In the genomic region with DNA sequence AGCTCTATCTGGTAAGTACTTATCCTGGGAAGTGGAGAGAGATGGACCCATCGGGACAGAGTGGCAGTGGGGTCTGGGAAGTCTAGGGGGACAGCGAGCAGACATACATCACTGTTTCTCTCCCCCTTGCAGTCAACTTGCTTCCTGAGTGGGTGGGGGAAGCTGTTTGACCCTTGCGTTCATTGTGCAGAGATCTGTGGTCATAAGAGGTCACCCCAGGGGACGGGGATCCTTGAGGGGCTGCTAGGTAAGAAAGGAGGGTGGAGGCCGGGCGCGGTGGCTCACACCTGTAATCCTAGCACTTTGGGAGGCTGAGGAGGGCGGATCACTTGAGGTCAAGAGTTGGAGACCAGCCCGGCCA, we compare ENCODE assay signal across 13 cellular contexts. TPM values are rescaled to one million over a fixed set of nuclear protein-coding genes. Genes with fewer than 3 reads are reported as not detected.
DNase-seq lines count a peak whose midpoint lies in the region; ATAC-seq and TF ChIP-seq lines count a peak whose summit lies in the region.
"Had no signal": no experiment of that assay in that cellular context is flagged by ENCODE, and none has a peak within 500 bp of the region (broad histone marks: within the 10 kb centered on the region; RNA-seq: fewer than 3 reads in every experiment).

No MANE protein-coding gene starts in this region.

- H3K4me3 ChIP-seq in CD4-positive, CD25-positive, alpha-beta regulatory T cell (ENCODE audit: low read depth, low read length) = peak overlapping the region; percentile 97
- peak overlapping the region; percentile 46 for H3K4me3 ChIP-seq in GM12864 (ENCODE audit: low read depth, low read length)
- H3K4me3 ChIP-seq: right atrium auricular region, suprapubic skin had no signal

- TF ChIP-seq CTCF in GM12864 (IDR thresholded peaks at IDR 0.05; ENCODE audit: low read depth, low read length, missing control alignments) = no peak

- peak overlapping the region; percentile 97 to 100 (median 100) for H3K4me3 Mint-ChIP-seq in CD4-positive, CD25-positive, alpha-beta regulatory T cell
- peak overlapping the region; percentile 87 for H3K4me3 Mint-ChIP-seq in activated T-helper 1 cell treated with anti-CD3 and anti-CD28 coated beads, Interleukin-12 subunit alpha, Interleukin-12 subunit beta, Interleukin-2, Interleukin-4 antibody, amounts not matched to agents 30 ng/mL and 10 ng/mL and 1 ng/mL, durations not matched to agents 14 hours and 24 hours and 36 hours
- peak overlapping the region; percentile 94 to 100 (median 96) for H3K4me3 Mint-ChIP-seq in naive thymus-derived CD8-positive, alpha-beta T cell

- peaks cover 8 to 80% (median 48%) of the 10 kb centered on the region in 4 donors for H3K4me1 Mint-ChIP-seq in CD4-positive, CD25-positive, alpha-beta regulatory T cell
- H3K4me1 Mint-ChIP-seq in activated T-helper 1 cell treated with anti-CD3 and anti-CD28 coated beads, Interleukin-12 subunit alpha, Interleukin-12 subunit beta, Interleukin-2, Interleukin-4 antibody, amounts not matched to agents 30 ng/mL and 10 ng/mL and 1 ng/mL, durations not matched to agents 14 hours and 24 hours and 36 hours (ENCODE audit: low read depth) = peaks cover 66% of the 10 kb centered on the region
- H3K4me1 Mint-ChIP-seq in naive thymus-derived CD8-positive, alpha-beta T cell = peaks cover 51 to 85% (median 76%) of the 10 kb centered on the region in 4 donors

- H3K27ac ChIP-seq in CD4-positive, CD25-positive, alpha-beta regulatory T cell (ENCODE audit: insufficient read depth, low read length, poor library complexity, severe bottlenecking) = peak overlapping the region; percentile 75
- H3K27ac ChIP-seq: C4-2B, right atrium auricular region, suprapubic skin, WERI-Rb-1 had no signal

- H3K4me1 ChIP-seq in CD4-positive, CD25-positive, alpha-beta regulatory T cell (ENCODE audit: control insufficient read depth, insufficient read depth, low read length, poor library complexity, severe bottlenecking) = peaks cover 75% of the 10 kb centered on the region
- H3K4me1 ChIP-seq: right atrium auricular region, suprapubic skin had no signal

- intact Hi-C loops in activated T-helper 1 cell treated with anti-CD3 and anti-CD28 coated beads, Interleukin-12 subunit alpha, Interleukin-12 subunit beta, Interleukin-2, Interleukin-4 antibody, amounts not matched to agents 30 ng/mL and 10 ng/mL and 1 ng/mL, durations not matched to agents 14 hours and 24 hours and 36 hours (cut with micrococcal nuclease) = no loop called here

- ATAC-seq in CD4-positive, CD25-positive, alpha-beta regulatory T cell (ENCODE audit: low read depth in 2 of 2) = no peak
- ATAC-seq in naive thymus-derived CD8-positive, alpha-beta T cell = peak in 1 of 2 donors; percentile 0
- no peak for ATAC-seq in GM21723 (IDR thresholded peaks at IDR 0.05; ENCODE audit: unreplicated experiment)

- peaks cover 29% of the 10 kb centered on the region for H3K36me3 Mint-ChIP-seq in CD4-positive, CD25-positive, alpha-beta regulatory T cell
- H3K36me3 Mint-ChIP-seq in activated T-helper 1 cell treated with anti-CD3 and anti-CD28 coated beads, Interleukin-12 subunit alpha, Interleukin-12 subunit beta, Interleukin-2, Interleukin-4 antibody, amounts not matched to agents 30 ng/mL and 10 ng/mL and 1 ng/mL, durations not matched to agents 14 hours and 24 hours and 36 hours (ENCODE audit: low read depth) = peaks cover 9% of the 10 kb centered on the region
- H3K36me3 Mint-ChIP-seq in naive thymus-derived CD8-positive, alpha-beta T cell = peaks cover 6 to 40% (median 32%) of the 10 kb centered on the region in 3 donors

- POLR2A ChIA-PET in naive thymus-derived CD8-positive, alpha-beta T cell (lab: Charles Lee) = interaction anchor here (0.5 to 4.8 kb wide), 28 partner anchors 8 to 594 kb away, joined by 3 to 49 read pairs (median 6); a partner anchor contains a TSS

- peaks cover 4% of the 10 kb centered on the region for H3K27me3 Mint-ChIP-seq in CD4-positive, CD25-positive, alpha-beta regulatory T cell
- H3K27me3 Mint-ChIP-seq in activated T-helper 1 cell treated with anti-CD3 and anti-CD28 coated beads, Interleukin-12 subunit alpha, Interleukin-12 subunit beta, Interleukin-2, Interleukin-4 antibody, amounts not matched to agents 30 ng/mL and 10 ng/mL and 1 ng/mL, durations not matched to agents 14 hours and 24 hours and 36 hours (ENCODE audit: insufficient read depth) = no peaks in the 10 kb centered on the region
- H3K27me3 Mint-ChIP-seq in naive thymus-derived CD8-positive, alpha-beta T cell = no peaks in the 10 kb centered on the region

- H3K9me3 Mint-ChIP-seq in CD4-positive, CD25-positive, alpha-beta regulatory T cell = peaks cover 0 to 12% (median 6%) of the 10 kb centered on the region in 7 donors
- peaks cover 6% of the 10 kb centered on the region for H3K9me3 Mint-ChIP-seq in activated T-helper 1 cell treated with anti-CD3 and anti-CD28 coated beads, Interleukin-12 subunit alpha, Interleukin-12 subunit beta, Interleukin-2, Interleukin-4 antibody, amounts not matched to agents 30 ng/mL and 10 ng/mL and 1 ng/mL, durations not matched to agents 14 hours and 24 hours and 36 hours
- H3K9me3 Mint-ChIP-seq in naive thymus-derived CD8-positive, alpha-beta T cell = peaks cover 0 to 16% (median 6%) of the 10 kb centered on the region in 9 donors

- no peaks in the 10 kb centered on the region for H3K27me3 ChIP-seq in CD4-positive, CD25-positive, alpha-beta regulatory T cell (ENCODE audit: control insufficient read depth, insufficient read depth, low read length)
- H3K27me3 ChIP-seq: right atrium auricular region, suprapubic skin had no signal

- peaks cover 6% of the 10 kb centered on the region in 2 experiments for H3K9me3 ChIP-seq in CD4-positive, CD25-positive, alpha-beta regulatory T cell (ENCODE audit: control insufficient read depth in 2 of 2, low read length in 2 of 2)
- H3K9me3 ChIP-seq: suprapubic skin had no signal

- DNase-seq in CD4-positive, CD25-positive, alpha-beta regulatory T cell = no peak
- DNase-seq in GM12864 (ENCODE audit: low read depth) (no peak), iPS-NIHi11 (ENCODE audit: low spot score) (no peak), NCI-H524 treated with DMSO at 0.1 percent for 48 hours (lab: John Stamatoyannopoulos, UW) (no peak)
- no peak for DNase-seq in activated T-helper 1 cell treated with anti-CD3 and anti-CD28 coated beads, Interleukin-12 subunit alpha, Interleukin-12 subunit beta, Interleukin-2, Interleukin-4 antibody, amounts not matched to agents 30 ng/mL and 10 ng/mL and 1 ng/mL, durations not matched to agents 14 hours and 24 hours and 36 hours (ENCODE audit: low spot score)
- no peak for DNase-seq in naive thymus-derived CD8-positive, alpha-beta T cell
- no peak for DNase-seq in activated CD4-positive, CD25-positive, alpha-beta regulatory T cell (lab: John Stamatoyannopoulos, UW)
- DNase-seq: NCI-H69, WERI-Rb-1 had no signal

- peak overlapping the region; percentile 97 to 99 (median 98) for H3K27ac Mint-ChIP-seq in CD4-positive, CD25-positive, alpha-beta regulatory T cell
- peak overlapping the region; percentile 78 for H3K27ac Mint-ChIP-seq in activated T-helper 1 cell treated with anti-CD3 and anti-CD28 coated beads, Interleukin-12 subunit alpha, Interleukin-12 subunit beta, Interleukin-2, Interleukin-4 antibody, amounts not matched to agents 30 ng/mL and 10 ng/mL and 1 ng/mL, durations not matched to agents 14 hours and 24 hours and 36 hours
- H3K27ac Mint-ChIP-seq in naive thymus-derived CD8-positive, alpha-beta T cell = peak overlapping the region; percentile 95 to 100 (median 99)

- H3K36me3 ChIP-seq in CD4-positive, CD25-positive, alpha-beta regulatory T cell (ENCODE audit: control insufficient read depth, insufficient read depth, low read length) = peaks cover 15% of the 10 kb centered on the region
- H3K36me3 ChIP-seq: right atrium auricular region, suprapubic skin, WERI-Rb-1 had no signal

RNA-seq across cellular contexts. Expression of a gene that starts 0.5 kb away (rescaled TPM):
- total RNA-seq in CD4-positive, CD25-positive, alpha-beta regulatory T cell = 155 TPM
- 1 to 10 TPM; 2.5 to 7.1 (median 4.0) TPM for polyA plus RNA-seq in CD4-positive, CD25-positive, alpha-beta regulatory T cell
- total RNA-seq in activated T-helper 1 cell treated with anti-CD3 and anti-CD28 coated beads, Interleukin-12 subunit alpha, Interleukin-12 subunit beta, Interleukin-2, Interleukin-4 antibody, amounts not matched to agents 30 ng/mL and 10 ng/mL and 1 ng/mL, durations not matched to agents 14 hours and 24 hours and 36 hours = 29.3 and 30.5 TPM in 2 replicates
- 100 to 1,000 TPM; 118 to 140 TPM for total RNA-seq in naive thymus-derived CD8-positive, alpha-beta T cell
- 10 to 100 TPM in 1 of 3 donors, 1 to 10 TPM in 2; 3.2 to 10.6 (median 5.6) TPM for polyA plus RNA-seq in naive thymus-derived CD8-positive, alpha-beta T cell

RNA-seq across cellular contexts. Expression of a gene that starts 55.0 kb away (rescaled TPM):
- total RNA-seq in CD4-positive, CD25-positive, alpha-beta regulatory T cell = 0.44 TPM
- under 1 TPM in 2 of 4 donors, not detected in 2; 0.02 to 0.10 TPM for polyA plus RNA-seq in CD4-positive, CD25-positive, alpha-beta regulatory T cell
- total RNA-seq in activated T-helper 1 cell treated with anti-CD3 and anti-CD28 coated beads, Interleukin-12 subunit alpha, Interleukin-12 subunit beta, Interleukin-2, Interleukin-4 antibody, amounts not matched to agents 30 ng/mL and 10 ng/mL and 1 ng/mL, durations not matched to agents 14 hours and 24 hours and 36 hours = 1.5 TPM in 2 replicates
- total RNA-seq in naive thymus-derived CD8-positive, alpha-beta T cell = 1 to 10 TPM in 1 of 2 experiments, under 1 TPM in 1; 0.60 to 1.4 TPM
- under 1 TPM in 2 of 3 donors, not detected in 1; 0.14 to 0.30 TPM for polyA plus RNA-seq in naive thymus-derived CD8-positive, alpha-beta T cell
